ENCODE assay signal across 8 cellular contexts in the genomic region with DNA sequence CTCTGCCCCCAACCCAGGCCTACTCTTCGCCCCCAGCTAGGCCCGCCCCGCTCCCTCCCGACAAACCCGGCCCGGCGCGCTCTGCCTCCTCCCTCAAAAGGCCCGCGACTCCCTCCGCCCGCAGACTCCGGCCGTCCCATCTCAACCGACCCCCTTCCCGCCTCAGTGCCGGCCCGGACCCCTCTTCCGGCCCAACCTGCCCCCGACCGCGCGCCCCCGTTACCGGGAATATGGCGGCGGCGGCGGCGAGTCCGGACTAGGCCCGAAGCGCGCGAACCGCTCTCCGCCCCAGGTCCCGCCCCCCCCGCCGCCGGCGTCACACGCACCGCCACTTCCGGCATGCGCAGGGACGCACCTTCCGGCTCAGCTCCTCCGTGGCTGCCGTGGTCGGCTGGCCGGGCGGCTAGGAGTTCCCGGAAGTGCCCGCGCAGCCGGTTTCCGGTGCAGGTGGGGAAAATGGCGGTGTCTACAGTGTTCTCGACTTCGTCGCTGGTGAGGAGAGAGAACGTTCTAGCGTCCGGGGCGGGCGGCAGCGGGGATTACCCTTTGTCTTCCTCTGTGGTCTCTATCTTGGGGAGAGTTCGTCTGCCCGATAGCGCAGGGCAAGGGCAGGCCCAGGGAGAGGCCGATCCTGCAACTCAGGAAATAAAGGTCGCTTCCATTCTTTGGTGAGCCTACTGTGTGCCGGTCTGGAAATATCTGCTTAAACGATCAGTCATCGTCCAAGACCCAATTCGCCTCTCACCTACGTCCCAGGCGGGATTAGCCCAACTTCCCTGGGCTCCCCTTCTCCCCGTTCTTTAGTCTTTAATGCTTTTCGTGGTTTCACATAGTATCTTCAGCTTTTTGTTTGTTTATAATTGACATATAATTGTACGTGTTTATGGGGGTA. TPM values are rescaled to one million over a fixed set of nuclear protein-coding genes. Genes with fewer than 3 reads are reported as not detected.
DNase-seq lines count a peak whose midpoint lies in the region; ATAC-seq and TF ChIP-seq lines count a peak whose summit lies in the region.

A gene with protein sequence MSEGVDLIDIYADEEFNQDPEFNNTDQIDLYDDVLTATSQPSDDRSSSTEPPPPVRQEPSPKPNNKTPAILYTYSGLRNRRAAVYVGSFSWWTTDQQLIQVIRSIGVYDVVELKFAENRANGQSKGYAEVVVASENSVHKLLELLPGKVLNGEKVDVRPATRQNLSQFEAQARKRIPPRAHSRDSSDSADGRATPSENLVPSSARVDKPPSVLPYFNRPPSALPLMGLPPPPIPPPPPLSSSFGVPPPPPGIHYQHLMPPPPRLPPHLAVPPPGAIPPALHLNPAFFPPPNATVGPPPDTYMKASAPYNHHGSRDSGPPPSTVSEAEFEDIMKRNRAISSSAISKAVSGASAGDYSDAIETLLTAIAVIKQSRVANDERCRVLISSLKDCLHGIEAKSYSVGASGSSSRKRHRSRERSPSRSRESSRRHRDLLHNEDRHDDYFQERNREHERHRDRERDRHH (minus strand): TSS at position 285 of the 892 bp plus-strand sequence. CDS start 740 bp downstream, outside the sequence.
A gene (plus strand): TSS at position 434 of the 892 bp plus-strand sequence. CDS start 23 bp downstream, at position 457.

- DNase-seq in Calu3 = peak; percentile 98
- peak; percentile 98 for DNase-seq in HuH-7 (ENCODE audit: low spot score)
- peak; percentile 98 for DNase-seq in activated CD8-positive, alpha-beta memory T cell treated with anti-CD3 and anti-CD28 coated beads, Interleukin-2, amount 50 U/mL, for 4 hours
- DNase-seq in stimulated activated CD8-positive, alpha-beta memory T cell treated with anti-CD3 and anti-CD28 coated beads, Interleukin-15, amount 100 ng/mL, for 24 hours (ENCODE audit: low read depth) = peak; percentile 99

- peak within 1 kb of the TSS; percentile 98 for H3K27ac Mint-ChIP-seq in Calu3 (ENCODE audit: unreplicated experiment)

- no peak within 1 kb of the TSS for H2AFZ ChIP-seq in OCI-LY1 (ENCODE audit: low read length)

- CTCF ChIA-PET in Calu3 (lab: Charles Lee) = interaction anchor here (0.6 to 1.2 kb wide), 5 partner anchors 16 to 68 kb away, joined by 3 to 5 read pairs (median 4); a partner anchor contains a TSS

- H3K4me2 ChIP-seq in OCI-LY1 (ENCODE audit: low read length) = peak within 1 kb of the TSS; percentile 96

- H3F3A ChIP-seq in OCI-LY1 (ENCODE audit: insufficient read depth, low read length) = no peaks in the 10 kb centered on the region

- H3K9me2 ChIP-seq in OCI-LY1 (ENCODE audit: low read depth, low read length) = no peaks in the 10 kb centered on the region

- in situ Hi-C loops in endometrial microvascular endothelial cells (cut with HindIII; ENCODE audit: inconsistent ontology term, low pct_unique_long_range_greater_than_20kb, low sequenced_read_pairs) = no loop called here

- H3K4me1 Mint-ChIP-seq in Calu3 (ENCODE audit: low read depth, unreplicated experiment) = no peaks in the 10 kb centered on the region

- H3K9me3 ChIP-seq in OCI-LY1 (ENCODE audit: low read length) (no peaks in the 10 kb centered on the region), mesodermal cell (ENCODE audit: control insufficient read depth, low read length) (no peaks in the 10 kb centered on the region)

- no peaks in the 10 kb centered on the region for H3K27me3 Mint-ChIP-seq in Calu3 (ENCODE audit: unreplicated experiment)

- no peaks in the 10 kb centered on the region for H3K9me3 Mint-ChIP-seq in Calu3 (ENCODE audit: low read depth, unreplicated experiment)

- H3K79me2 ChIP-seq in OCI-LY1 (ENCODE audit: insufficient read depth, low read length) = peaks cover 69% of the 10 kb centered on the region

- H3K27me3 ChIP-seq in OCI-LY1 (ENCODE audit: insufficient read depth, low read length) = no peaks in the 10 kb centered on the region

- intact Hi-C loops in Calu3 (cut with micrococcal nuclease; ENCODE audit: unreplicated experiment) = no loop called here

- peak; percentile 81 for ATAC-seq in GM21447 (IDR thresholded peaks at IDR 0.05; ENCODE audit: unreplicated experiment)

- H3K36me3 Mint-ChIP-seq in Calu3 (ENCODE audit: insufficient read depth, unreplicated experiment) = peaks cover 67% of the 10 kb centered on the region

- peak within 1 kb of the TSS; percentile 82 for H3K4me3 ChIP-seq in OCI-LY1 (ENCODE audit: low read depth, low read length, poor library complexity, severe bottlenecking)
- peak within 1 kb of the TSS; percentile 97 for H3K4me3 ChIP-seq in mesodermal cell (ENCODE audit: extremely low read depth, insufficient read depth, low read length, poor library complexity, severe bottlenecking)

- 0% methylated on average over 46 to 47 of the region's 82 CpGs for WGBS in mesodermal cell (ENCODE audit: insufficient coverage in 2 of 2), 2 experiments

- TF ChIP-seq CTCF in Calu3 (IDR thresholded peaks at IDR 0.05; ENCODE audit: unreplicated experiment) (no peak), OCI-LY1 (IDR thresholded peaks at IDR 0.05; ENCODE audit: low read length) (no peak)

- H3K27ac ChIP-seq in OCI-LY1 (ENCODE audit: low read depth, low read length, poor library complexity, severe bottlenecking) = peak within 1 kb of the TSS; percentile 76
- H3K27ac ChIP-seq in mesodermal cell (ENCODE audit: low read depth, low read length, severe bottlenecking) = peak within 1 kb of the TSS; percentile 99

- peaks cover 31% of the 10 kb centered on the region for H3K4me1 ChIP-seq in OCI-LY1 (ENCODE audit: insufficient read depth, low read length, severe bottlenecking)
- peaks cover 9% of the 10 kb centered on the region for H3K4me1 ChIP-seq in mesodermal cell (ENCODE audit: control insufficient read depth, insufficient read depth, low read length, poor library complexity, severe bottlenecking)

- TSS peak; percentile 77 for BruUV-seq in Calu3 (replicated peaks; lab: Mats Ljungman, UMichigan)

- H3K36me3 ChIP-seq in OCI-LY1 (ENCODE audit: insufficient read depth, low read length) = peaks cover 42% of the 10 kb centered on the region
- H3K36me3 ChIP-seq in mesodermal cell (ENCODE audit: control insufficient read depth, insufficient read depth, low read length) = peaks cover 64% of the 10 kb centered on the region

- peak within 1 kb of the TSS; percentile 93 for H3K4me3 Mint-ChIP-seq in Calu3 (ENCODE audit: low read depth, unreplicated experiment)

- no peaks in the 10 kb centered on the region for H4K20me1 ChIP-seq in OCI-LY1 (ENCODE audit: insufficient read depth, low read length)

- peak within 1 kb of the TSS; percentile 88 for H3K9ac ChIP-seq in OCI-LY1 (ENCODE audit: low read length)

RNA-seq across cellular contexts. Expression of the first gene that starts in this region (rescaled TPM):
- total RNA-seq in Calu3 (2022) = 86.6 and 96.3 TPM in 2 replicates
- total RNA-seq in endometrial microvascular endothelial cells (ENCODE audit: inconsistent ontology term) = 33.3 TPM
- 58.9 TPM for polyA plus RNA-seq in mesodermal cell (2013, experiment 1 of 2)
- polyA plus RNA-seq in mesodermal cell (2013, experiment 2 of 2) = 57.3 TPM

RNA-seq across cellular contexts. Expression of the second gene that starts in this region (rescaled TPM):
- total RNA-seq in Calu3 (2022) = 41.9 and 42.1 TPM in 2 replicates
- total RNA-seq in endometrial microvascular endothelial cells (ENCODE audit: inconsistent ontology term) = 103 TPM
- polyA plus RNA-seq in mesodermal cell (2013, experiment 1 of 2) = 35.4 TPM
- polyA plus RNA-seq in mesodermal cell (2013, experiment 2 of 2) = 26.0 TPM

Comparison
In these comparisons a context has a peak if more than half of its experiments do, and no peak if none do; other contexts are left out.
1. Peak in every context shown above with its lines: DNase-seq, ATAC-seq, H3K4me3 ChIP-seq and H3K27ac ChIP-seq.